Comparison of ENCODE assay signal across 26 cellular contexts in genomic region chr19:2225415-2226050, GRCh38. TPM values are rescaled to one million over a fixed set of nuclear protein-coding genes. Genes with fewer than 3 reads are reported as not detected.
DNase-seq lines count a peak whose midpoint lies in the region; ATAC-seq, FAIRE-seq and TF ChIP-seq lines count a peak whose summit lies in the region.
"Had no signal": no experiment of that assay in that cellular context is flagged by ENCODE, and none has a peak within 500 bp of the region (broad histone marks: within the 10 kb centered on the region; RNA-seq: fewer than 3 reads in every experiment).

No MANE protein-coding gene starts in this region.

- no TSS peak for BruUV-seq in K562 (replicated peaks; lab: Mats Ljungman, UMichigan)

- no peaks in the 10 kb centered on the region for H3K27me3 Mint-ChIP-seq in CD8-positive, alpha-beta T cell (ENCODE audit: low read depth)

- no peak overlapping the region for H3K4me3 Mint-ChIP-seq in CD8-positive, alpha-beta T cell
- H3K4me3 Mint-ChIP-seq: brain, mesothelial cell of epicardium had no signal

- no peak overlapping the region for H3K4me3 ChIP-seq in CD8-positive, alpha-beta T cell (ENCODE audit: low read depth, low read length)
- no peak overlapping the region for H3K4me3 ChIP-seq in K562
- H3K4me3 ChIP-seq: psoas muscle, smooth muscle cell, thoracic aorta had no signal

- H3K36me3 Mint-ChIP-seq in CD8-positive, alpha-beta T cell: peaks cover 55% of the 10 kb centered on the region

- H2AFZ ChIP-seq in K562 (ENCODE audit: low read depth, low read length): no peak overlapping the region

- H3K4me1 Mint-ChIP-seq in CD8-positive, alpha-beta T cell (ENCODE audit: low read depth): peaks cover 6% of the 10 kb centered on the region
- H3K4me1 Mint-ChIP-seq: brain, mesothelial cell of epicardium, neural crest cell had no signal

- FAIRE-seq in K562 (lab: Jason Lieb, UNC): no peak
- FAIRE-seq: frontal cortex, GM19239, TTC549 had no signal

- no peaks in the 10 kb centered on the region for H3K4me1 ChIP-seq in CD8-positive, alpha-beta T cell (ENCODE audit: insufficient read depth, low read length)
- H3K4me1 ChIP-seq in K562 (replicated peaks in 1 of 2; ENCODE audit: control insufficient read depth in 2 of 2, insufficient read depth in 2 of 2, low read length in 2 of 2): peaks cover 0 to 44% of the 10 kb centered on the region in 2 experiments; a peak in 2 of 5 replicates
- H3K4me1 ChIP-seq: Caco-2 had no signal

- no peak overlapping the region for H3K9ac ChIP-seq in K562 (ENCODE audit: insufficient read depth in 1 of 2, low read depth in 2 of 2, low read length in 2 of 2)

- intact Hi-C loops in CD8-positive, alpha-beta T cell (cut with DNase I, micrococcal nuclease): no loop called here
- intact Hi-C loops in K562 (cut with micrococcal nuclease): no loop called here

- no peak for ATAC-seq in CD8-positive, alpha-beta T cell
- no peak for ATAC-seq in K562
- ATAC-seq: activated naive CD4-positive, alpha-beta T cell treated with anti-CD3 and anti-CD28 coated beads, Interleukin-2, amount 50 U/mL, for 72 hours; psoas muscle had no signal

- DNase-seq in CD8-positive, alpha-beta T cell: no peak
- DNase-seq in K562 (ENCODE audit: extremely low read depth in 1 of 4, low spot score in 3 of 4) (no peak), OCI-M1 (lab: John Stamatoyannopoulos, UW) (no peak), NCI-H1417 (lab: John Stamatoyannopoulos, UW) (no peak)
- DNase-seq: activated CD4-positive, alpha-beta T cell treated with anti-CD3 and anti-CD28 coated beads, Interleukin-2, amount 50 U/mL, for 1 hour; activated T-cell treated with anti-CD3 and anti-CD28 coated beads, Interleukin-2, amount 50 U/mL, for 1 hour; Caco-2; cortex of kidney; EL; H7; NCI-H2029; psoas muscle; stimulated activated CD4-positive, alpha-beta T cell treated with anti-CD3 and anti-CD28 coated beads, Interleukin-4, amount 100 ng/mL, for 4 hours; stimulated activated CD8-positive, alpha-beta memory T cell treated with anti-CD3 and anti-CD28 coated beads, Interleukin-4, amount 100 ng/mL, for 48 hours; SW 1271 had no signal

- H3K4me2 ChIP-seq in K562 (ENCODE audit: insufficient read depth, low read length): no peak overlapping the region
- H3K4me2 ChIP-seq: smooth muscle cell had no signal

- in situ Hi-C loops in K562 (cut with MboI): no loop called here

- H3K9me3 ChIP-seq in CD8-positive, alpha-beta T cell (ENCODE audit: low read length): no peaks in the 10 kb centered on the region
- no peaks in the 10 kb centered on the region for H3K9me3 ChIP-seq in K562 (replicated peaks; ENCODE audit: control insufficient read depth, insufficient read depth, low read depth, low read length)
- H3K9me3 ChIP-seq: Caco-2, psoas muscle, thoracic aorta had no signal

- H4K20me1 ChIP-seq in K562 (replicated peaks; ENCODE audit: control insufficient read depth, insufficient read depth, low read length): no peaks in the 10 kb centered on the region

- no peak for TF ChIP-seq CTCF in CD8-positive, alpha-beta T cell (IDR thresholded peaks at IDR 0.05)
- no peak for TF ChIP-seq CTCF in K562 (IDR thresholded peaks at IDR 0.05 in 2 of 3, conservative IDR thresholded peaks at IDR 0.05 in 1 of 3; ENCODE audit: insufficient read depth in 2 of 3, low read depth in 1 of 3, low read length in 3 of 3)

- no peak overlapping the region for H3K27ac ChIP-seq in CD8-positive, alpha-beta T cell (ENCODE audit: low read depth, low read length)
- no peak overlapping the region for H3K27ac ChIP-seq in K562 (ENCODE audit: extremely low read depth, low read depth, low read length)
- H3K27ac ChIP-seq: epithelial cell of prostate, psoas muscle, thoracic aorta had no signal

- H3K79me2 ChIP-seq in K562 (ENCODE audit: control insufficient read depth, insufficient read depth, low read length): no peaks in the 10 kb centered on the region

- TF ChIP-seq POLR2A in K562 (conservative IDR thresholded peaks at IDR 0.05): no peak

- TF ChIP-seq RAD21 in K562 (CRISPR knock-in tag; conservative IDR thresholded peaks at IDR 0.05 in 1 of 2, IDR thresholded peaks at IDR 0.05 in 1 of 2): no peak

- POLR2A ChIA-PET in CD8-positive, alpha-beta T cell (lab: Charles Lee): no interaction called here
- POLR2A ChIA-PET in K562 (lab: Yijun Ruan, JAX): no interaction called here

- no peaks in the 10 kb centered on the region for H3K27me3 ChIP-seq in CD8-positive, alpha-beta T cell (ENCODE audit: insufficient read depth, low read length)
- no peaks in the 10 kb centered on the region for H3K27me3 ChIP-seq in K562 (ENCODE audit: control insufficient read depth in 2 of 2, insufficient read depth in 2 of 2, low read length in 2 of 2)

- CTCF ChIA-PET in CD8-positive, alpha-beta T cell (lab: Charles Lee): no interaction called here
- CTCF ChIA-PET in K562 (lab: Yijun Ruan, JAX; ENCODE audit: low intra/inter-chr PET ratio): no interaction called here

- TF ChIP-seq EP300 in K562 (IDR thresholded peaks at IDR 0.05; ENCODE audit: low read length): no peak

- H3K36me3 ChIP-seq in CD8-positive, alpha-beta T cell (ENCODE audit: insufficient read depth, low read length): peaks cover under 1% of the 10 kb centered on the region
- peaks cover 91% of the 10 kb centered on the region; the same call in 2 of the 3 replicates for H3K36me3 ChIP-seq in K562 (ENCODE audit: control insufficient read depth, insufficient read depth, low read length)

- H3K27ac Mint-ChIP-seq in CD8-positive, alpha-beta T cell: peak overlapping the region; percentile 71
- H3K27ac Mint-ChIP-seq: mesothelial cell of epicardium had no signal

- 97% methylated on average over 27 of the region's 32 CpGs for WGBS in K562 (ENCODE audit: insufficient coverage, low coverage, missing lambda C conversion rate)

- no peaks in the 10 kb centered on the region for H3K9me3 Mint-ChIP-seq in CD8-positive, alpha-beta T cell
- H3K9me3 Mint-ChIP-seq: activated naive CD4-positive, alpha-beta T cell treated with anti-CD3 and anti-CD28 coated beads, Interleukin-2, amount 50 U/mL, for 72 hours; mesothelial cell of epicardium; neural crest cell had no signal

- H3K9me1 ChIP-seq in K562 (ENCODE audit: control insufficient read depth, insufficient read depth, low read length): no peaks in the 10 kb centered on the region

RNA-seq across cellular contexts. Expression of gene PLEKHJ1, which starts 10.6 kb away (rescaled TPM):
- 10 to 100 TPM; 25.9 to 26.1 TPM for total RNA-seq in CD8-positive, alpha-beta T cell
- 32.2 and 114 TPM in 2 replicates for total RNA-seq in K562 (2011; cell fraction: chromatin; rRNA removed; ENCODE audit: low replicate concordance)
- total RNA-seq in K562 (2011; cell fraction: nucleolus; rRNA removed): 171 and 174 TPM in 2 replicates
- total RNA-seq in K562 (2011; cell fraction: nucleoplasm; rRNA removed): 85.7 and 89.1 TPM in 2 replicates
- total RNA-seq in K562 (2014; rRNA removed) (176 and 229 TPM in 2 replicates), K562 (2014; rRNA removed; fragmentation: Illumina TruSeq; extraction: Trizol) (55.6 and 55.7 TPM in 2 replicates), K562 (2015; rRNA removed; fragmentation: Illumina TruSeq; extraction: Trizol) (63.9 and 65.6 TPM in 2 replicates), K562 (2021) (127 and 140 TPM in 2 replicates)
- polyA plus RNA-seq in K562 (2011; rRNA removed) (65.9 and 80.2 TPM in 2 replicates), K562 (2014; fragmentation: Illumina TruSeq; extraction: Trizol) (45.9 and 72.0 TPM in 2 replicates), K562 (2014; fragmentation: Nextera tagmentation; extraction: Ambion mirVana) (1 to 10 TPM; 1.5 to 6.8 TPM), K562 (2014; rRNA removed) (188 and 193 TPM in 2 replicates)
- polyA plus RNA-seq in K562 (2011; cell fraction: cytosol; rRNA removed): 131 and 202 TPM in 2 replicates
- polyA plus RNA-seq in K562 (2011; cell fraction: nucleus; rRNA removed): 161 and 204 TPM in 2 replicates
- 127 and 153 TPM in 2 replicates for polyA plus RNA-seq in K562 (2012)
- 12.0 and 14.7 TPM in 2 replicates for polyA minus RNA-seq in K562 (2011; rRNA and poly(A)+ RNA removed)
- polyA minus RNA-seq in K562 (2011; cell fraction: cytosol; rRNA and poly(A)+ RNA removed): 24.0 and 24.1 TPM in 2 replicates
- polyA minus RNA-seq in K562 (2011; cell fraction: nucleus; rRNA and poly(A)+ RNA removed): 31.9 and 32.4 TPM in 2 replicates

RNA-seq across cellular contexts. Expression of gene SF3A2, which starts 11.1 kb away (rescaled TPM):
- 100 to 1,000 TPM; 164 to 167 TPM for total RNA-seq in CD8-positive, alpha-beta T cell
- total RNA-seq in K562 (2011; cell fraction: chromatin; rRNA removed; ENCODE audit: low replicate concordance): 112 and 366 TPM in 2 replicates
- total RNA-seq in K562 (2011; cell fraction: nucleolus; rRNA removed): 303 and 373 TPM in 2 replicates
- total RNA-seq in K562 (2011; cell fraction: nucleoplasm; rRNA removed): 182 TPM in 2 replicates
- total RNA-seq in K562 (2014; rRNA removed) (50.3 and 111 TPM in 2 replicates), K562 (2014; rRNA removed; fragmentation: Illumina TruSeq; extraction: Trizol) (4.5 and 5.8 TPM in 2 replicates), K562 (2015; rRNA removed; fragmentation: Illumina TruSeq; extraction: Trizol) (22.8 and 30.6 TPM in 2 replicates), K562 (2021) (181 and 194 TPM in 2 replicates)
- polyA plus RNA-seq in K562 (2011; rRNA removed) (7.9 and 21.0 TPM in 2 replicates), K562 (2014; fragmentation: Illumina TruSeq; extraction: Trizol) (44.6 and 119 TPM in 2 replicates), K562 (2014; fragmentation: Nextera tagmentation; extraction: Ambion mirVana) (under 1 TPM; 0.17 to 0.35 TPM), K562 (2014; rRNA removed) (45.9 and 46.7 TPM in 2 replicates)
- 11.3 and 12.6 TPM in 2 replicates for polyA plus RNA-seq in K562 (2011; cell fraction: cytosol; rRNA removed)
- 164 and 237 TPM in 2 replicates for polyA plus RNA-seq in K562 (2011; cell fraction: nucleus; rRNA removed)
- polyA plus RNA-seq in K562 (2012): 142 and 173 TPM in 2 replicates
- polyA minus RNA-seq in K562 (2011; rRNA and poly(A)+ RNA removed): 8.5 and 10.2 TPM in 2 replicates
- 49.6 and 76.1 TPM in 2 replicates for polyA minus RNA-seq in K562 (2011; cell fraction: cytosol; rRNA and poly(A)+ RNA removed)
- 127 and 137 TPM in 2 replicates for polyA minus RNA-seq in K562 (2011; cell fraction: nucleus; rRNA and poly(A)+ RNA removed)

RNA-seq across cellular contexts. Expression of gene AMH, which starts 23.6 kb away (rescaled TPM):
- 1 to 10 TPM; 2.2 to 4.4 TPM for total RNA-seq in CD8-positive, alpha-beta T cell
- 14.5 and 62.7 TPM in 2 replicates for total RNA-seq in K562 (2011; cell fraction: chromatin; rRNA removed; ENCODE audit: low replicate concordance)
- 48.8 and 60.2 TPM in 2 replicates for total RNA-seq in K562 (2011; cell fraction: nucleolus; rRNA removed)
- total RNA-seq in K562 (2011; cell fraction: nucleoplasm; rRNA removed): 25.7 and 35.6 TPM in 2 replicates
- total RNA-seq in K562 (2014; rRNA removed): 9.4 and 10.7 TPM in 2 replicates
- total RNA-seq in K562 (2014; rRNA removed; fragmentation: Illumina TruSeq; extraction: Trizol): 0.13 and 0.29 TPM in 2 replicates
- 2.6 and 3.5 TPM in 2 replicates for total RNA-seq in K562 (2015; rRNA removed; fragmentation: Illumina TruSeq; extraction: Trizol)
- total RNA-seq in K562 (2021): 22.2 and 27.4 TPM in 2 replicates
- polyA plus RNA-seq in K562 (2011; rRNA removed): 1.7 and 3.6 TPM in 2 replicates
- polyA plus RNA-seq in K562 (2011; cell fraction: cytosol; rRNA removed): 2.2 and 9.1 TPM in 2 replicates
- 52.0 and 130 TPM in 2 replicates for polyA plus RNA-seq in K562 (2011; cell fraction: nucleus; rRNA removed)
- polyA plus RNA-seq in K562 (2012): 14.9 and 33.7 TPM in 2 replicates
- polyA plus RNA-seq in K562 (2014; fragmentation: Illumina TruSeq; extraction: Trizol): 1.5 and 4.0 TPM in 2 replicates
- not detected for polyA plus RNA-seq in K562 (2014; fragmentation: Nextera tagmentation; extraction: Ambion mirVana)
- polyA plus RNA-seq in K562 (2014; rRNA removed): 19.2 and 23.6 TPM in 2 replicates
- 0.09 and 0.18 TPM in 2 replicates for polyA minus RNA-seq in K562 (2011; rRNA and poly(A)+ RNA removed)
- 2.0 and 3.7 TPM in 2 replicates for polyA minus RNA-seq in K562 (2011; cell fraction: cytosol; rRNA and poly(A)+ RNA removed)
- 5.4 and 8.2 TPM in 2 replicates for polyA minus RNA-seq in K562 (2011; cell fraction: nucleus; rRNA and poly(A)+ RNA removed)

RNA-seq across cellular contexts. Expression of gene JSRP1, which starts 30.7 kb away (rescaled TPM):
- total RNA-seq in CD8-positive, alpha-beta T cell: under 1 TPM in 1 of 2 experiments, not detected in 1; 0.92 TPM
- 1.7 TPM in 1 of 2 replicates, not detected in the other for total RNA-seq in K562 (2011; cell fraction: chromatin; rRNA removed; ENCODE audit: low replicate concordance)
- 0.92 TPM in 1 of 2 replicates, not detected in the other for total RNA-seq in K562 (2011; cell fraction: nucleolus; rRNA removed)
- 2.7 TPM in 1 of 2 replicates, not detected in the other for total RNA-seq in K562 (2011; cell fraction: nucleoplasm; rRNA removed)
- total RNA-seq in K562 (2014; rRNA removed) (0.29 TPM in 1 of 2 replicates, not detected in the other), K562 (2014; rRNA removed; fragmentation: Illumina TruSeq; extraction: Trizol) (0.40 and 0.45 TPM in 2 replicates), K562 (2015; rRNA removed; fragmentation: Illumina TruSeq; extraction: Trizol) (0.51 and 0.57 TPM in 2 replicates), K562 (2021) (0.58 and 0.78 TPM in 2 replicates)
- polyA plus RNA-seq in K562 (2011; rRNA removed) (not detected in 2 replicates), K562 (2014; fragmentation: Illumina TruSeq; extraction: Trizol) (not detected in 2 replicates), K562 (2014; fragmentation: Nextera tagmentation; extraction: Ambion mirVana) (under 1 TPM in 1 of 2 experiments, not detected in 1; 0.08 TPM), K562 (2014; rRNA removed) (1.2 and 2.1 TPM in 2 replicates)
- polyA plus RNA-seq in K562 (2011; cell fraction: cytosol; rRNA removed): 0.09 TPM in 1 of 2 replicates, not detected in the other
- polyA plus RNA-seq in K562 (2011; cell fraction: nucleus; rRNA removed): 0.58 TPM in 1 of 2 replicates, not detected in the other
- 2.3 and 2.7 TPM in 2 replicates for polyA plus RNA-seq in K562 (2012)
- polyA minus RNA-seq in K562 (2011; rRNA and poly(A)+ RNA removed): 0.63 TPM in 1 of 2 replicates, not detected in the other
- not detected in 2 replicates for polyA minus RNA-seq in K562 (2011; cell fraction: cytosol; rRNA and poly(A)+ RNA removed)
- polyA minus RNA-seq in K562 (2011; cell fraction: nucleus; rRNA and poly(A)+ RNA removed): 1.00 TPM in 1 of 2 replicates, not detected in the other
- total RNA-seq: Caco-2, H7, NCI-H460, smooth muscle cell, thoracic aorta had no signal
- polyA plus RNA-seq: smooth muscle cell had no signal

RNA-seq across cellular contexts. Expression of gene PEAK3, which starts 56.4 kb away (rescaled TPM):
- total RNA-seq in CD8-positive, alpha-beta T cell: not detected
- 0.49 TPM in 1 of 2 replicates, not detected in the other for total RNA-seq in K562 (2011; cell fraction: chromatin; rRNA removed; ENCODE audit: low replicate concordance)
- total RNA-seq in K562 (2011; cell fraction: nucleolus; rRNA removed): 0.17 TPM in 1 of 2 replicates, not detected in the other
- not detected in 2 replicates for total RNA-seq in K562 (2011; cell fraction: nucleoplasm; rRNA removed)
- total RNA-seq in K562 (2014; rRNA removed) (0.16 TPM in 1 of 2 replicates, not detected in the other), K562 (2014; rRNA removed; fragmentation: Illumina TruSeq; extraction: Trizol) (not detected in 2 replicates), K562 (2015; rRNA removed; fragmentation: Illumina TruSeq; extraction: Trizol) (not detected in 2 replicates), K562 (2021) (0.13 and 0.40 TPM in 2 replicates)
- polyA plus RNA-seq in K562 (2011; rRNA removed) (0.03 TPM in 1 of 2 replicates, not detected in the other), K562 (2014; fragmentation: Illumina TruSeq; extraction: Trizol) (0.06 TPM in 1 of 2 replicates, not detected in the other), K562 (2014; fragmentation: Nextera tagmentation; extraction: Ambion mirVana) (not detected), K562 (2014; rRNA removed) (0.07 TPM in 1 of 2 replicates, not detected in the other)
- polyA plus RNA-seq in K562 (2011; cell fraction: cytosol; rRNA removed): not detected in 2 replicates
- 0.10 TPM in 1 of 2 replicates, not detected in the other for polyA plus RNA-seq in K562 (2011; cell fraction: nucleus; rRNA removed)
- 0.27 and 0.66 TPM in 2 replicates for polyA plus RNA-seq in K562 (2012)
- not detected in 2 replicates for polyA minus RNA-seq in K562 (2011; rRNA and poly(A)+ RNA removed)
- polyA minus RNA-seq in K562 (2011; cell fraction: cytosol; rRNA and poly(A)+ RNA removed): not detected in 2 replicates
- polyA minus RNA-seq in K562 (2011; cell fraction: nucleus; rRNA and poly(A)+ RNA removed): 0.11 and 0.13 TPM in 2 replicates
- total RNA-seq: activated naive CD4-positive, alpha-beta T cell treated with anti-CD3 and anti-CD28 coated beads, Interleukin-2, amount 50 U/mL, for 72 hours; Caco-2; H7; mesothelial cell of epicardium; NCI-H460; neural crest cell; smooth muscle cell had no signal
